13 cellular contexts compared by ENCODE assay signal in the genomic region with DNA sequence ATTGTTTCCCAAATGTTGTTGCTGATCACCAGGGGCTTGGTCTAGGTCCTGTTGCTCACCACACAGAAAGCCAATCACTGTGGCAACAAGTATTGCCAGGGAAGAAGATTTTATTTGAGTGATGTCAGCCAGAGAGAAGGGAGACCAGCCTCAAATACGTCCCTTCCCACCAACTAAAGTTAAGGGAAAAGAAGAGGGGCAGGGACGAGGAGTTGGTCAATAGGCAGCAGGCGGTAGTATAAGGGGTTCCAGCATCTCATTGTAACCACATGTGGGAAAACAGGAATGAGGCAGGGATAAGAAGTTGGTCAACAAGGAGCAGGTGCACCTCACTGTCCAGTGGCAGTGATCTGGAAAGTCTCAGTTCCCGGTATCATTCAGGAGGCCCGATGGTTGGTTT.
DNase-seq lines count a peak whose midpoint lies in the region; TF ChIP-seq lines count a peak whose summit lies in the region.
"Had no signal": no experiment of that assay in that cellular context is flagged by ENCODE, and none has a peak within 500 bp of the region (broad histone marks: within the 10 kb centered on the region; RNA-seq: fewer than 3 reads in every experiment).

No MANE protein-coding gene starts in this region.

- H3K27me3 Mint-ChIP-seq in osteocyte (ENCODE audit: unreplicated experiment): no peaks in the 10 kb centered on the region
- H3K27me3 Mint-ChIP-seq: CD4-positive, alpha-beta memory T cell had no signal

- no peak overlapping the region for H3K56ac ChIP-seq in mesendoderm (ENCODE audit: low read length)

- intact Hi-C loops in lower leg skin (cut with DNase I; ENCODE audit: low total_unique reads): no loop called here

- peak; percentile 1 for DNase-seq in activated CD8-positive, alpha-beta memory T cell treated with anti-CD3 and anti-CD28 coated beads for 24 hours
- no peak for DNase-seq in activated CD8-positive, alpha-beta memory T cell treated with anti-CD3 and anti-CD28 coated beads, Interleukin-2, amount 50 U/mL, for 4 hours
- DNase-seq in mesendoderm: peak; percentile 19
- DNase-seq in osteocyte (ENCODE audit: extremely low spot score, unreplicated experiment): peak; percentile 13
- no peak for DNase-seq in lower leg skin (ENCODE audit: low spot score in 2 of 2)
- no peak for DNase-seq in UCSD-AML1 (lab: John Stamatoyannopoulos, UW; ENCODE audit: unreplicated experiment)
- no peak for DNase-seq in NCI-H226
- DNase-seq: 8988T; Calu3; CD4-positive, alpha-beta memory T cell; H9 had no signal

- no peak overlapping the region for H3K4me3 Mint-ChIP-seq in osteocyte (ENCODE audit: unreplicated experiment)
- H3K4me3 Mint-ChIP-seq: CD14-positive monocyte; CD4-positive, alpha-beta memory T cell; H9 had no signal

- H3K79me2 ChIP-seq in mesendoderm (ENCODE audit: control insufficient read depth, insufficient read depth, low read length): no peaks in the 10 kb centered on the region

- peaks cover 7% of the 10 kb centered on the region for H3K36me3 ChIP-seq in mesendoderm (ENCODE audit: control insufficient read depth, insufficient read depth, low read length)

- peaks cover 30% of the 10 kb centered on the region for H3K36me3 Mint-ChIP-seq in osteocyte (ENCODE audit: unreplicated experiment)
- H3K36me3 Mint-ChIP-seq: CD14-positive monocyte had no signal

- no peak overlapping the region for H3K27ac Mint-ChIP-seq in osteocyte (ENCODE audit: unreplicated experiment)
- H3K27ac Mint-ChIP-seq: CD14-positive monocyte; CD4-positive, alpha-beta memory T cell; H9 had no signal

- no peak overlapping the region for H3K4me3 ChIP-seq in mesendoderm (ENCODE audit: low read length)
- no peak overlapping the region for H3K4me3 ChIP-seq in lower leg skin (ENCODE audit: low read depth, poor library complexity, severe bottlenecking)
- H3K4me3 ChIP-seq: BLaER1 had no signal

- H4K5ac ChIP-seq in mesendoderm (ENCODE audit: low read length): no peak overlapping the region

- H2BK120ac ChIP-seq in mesendoderm (ENCODE audit: low read depth, low read length): no peak overlapping the region

- H3K9me3 Mint-ChIP-seq in osteocyte (ENCODE audit: unreplicated experiment): peaks cover 13% of the 10 kb centered on the region

- no peak for TF ChIP-seq POLR2A in lower leg skin (IDR thresholded peaks at IDR 0.05)

- H3K4me1 ChIP-seq in mesendoderm (ENCODE audit: control insufficient read depth, low read depth, low read length): no peaks in the 10 kb centered on the region
- H3K4me1 ChIP-seq: BLaER1 had no signal

- H3K79me1 ChIP-seq in mesendoderm (ENCODE audit: low read length): no peaks in the 10 kb centered on the region

- H2BK5ac ChIP-seq in mesendoderm (ENCODE audit: low read length): no peak overlapping the region

- peaks cover 3% of the 10 kb centered on the region for H3K4me1 Mint-ChIP-seq in osteocyte (ENCODE audit: unreplicated experiment)
- H3K4me1 Mint-ChIP-seq: CD14-positive monocyte had no signal

- no peak overlapping the region for H3K4ac ChIP-seq in mesendoderm (ENCODE audit: low read depth, low read length)

- no peak overlapping the region for H3K9ac ChIP-seq in mesendoderm (ENCODE audit: low read length)
- H3K9ac ChIP-seq: BLaER1 had no signal

- no peak overlapping the region for H3K27ac ChIP-seq in mesendoderm (ENCODE audit: low read depth, low read length)
- H3K27ac ChIP-seq: BLaER1 had no signal

- TF ChIP-seq CTCF in osteocyte (IDR thresholded peaks at IDR 0.05) (no peak), lower leg skin (IDR thresholded peaks at IDR 0.05) (no peak)

- H3K18ac ChIP-seq in mesendoderm (ENCODE audit: low read length): no peak overlapping the region

- H2BK15ac ChIP-seq in mesendoderm (replicated peaks; ENCODE audit: low read depth): no peak overlapping the region

- H3K27me3 ChIP-seq in mesendoderm (ENCODE audit: insufficient read depth, low read length, poor library complexity): no peaks in the 10 kb centered on the region
- H3K27me3 ChIP-seq: BLaER1 had no signal

- no peak overlapping the region for H3K23ac ChIP-seq in mesendoderm (ENCODE audit: low read length)

- no peak overlapping the region for H2AK5ac ChIP-seq in mesendoderm (ENCODE audit: low read length)

- H3K4me2 ChIP-seq in mesendoderm (ENCODE audit: low read length): no peak overlapping the region
- H3K4me2 ChIP-seq: BLaER1 had no signal

- no peak overlapping the region for H4K8ac ChIP-seq in mesendoderm (ENCODE audit: low read depth, low read length)

- no CpG with 5 or more reads among the region's 5 CpGs for whole genome bisulfite sequencing in mesendoderm (ENCODE audit: extremely low coverage, insufficient coverage, low lambda C conversion rate)
- 76 to 97% methylated on average over 5 of the region's 5 CpGs for WGBS in lower leg skin, 2 donors

Comparison
In these comparisons a context has a peak if more than half of its experiments do, and no peak if none do; other contexts are left out.
1. DNase-seq: peak in activated CD8-positive, alpha-beta memory T cell treated with anti-CD3 and anti-CD28 coated beads for 24 hours (single experiment), mesendoderm (single experiment) and osteocyte (single experiment); none in activated CD8-positive, alpha-beta memory T cell treated with anti-CD3 and anti-CD28 coated beads, Interleukin-2, amount 50 U/mL, for 4 hours (single experiment), lower leg skin (0 of 2), UCSD-AML1 (single experiment) and NCI-H226 (single experiment).